ENCODE assay signal across 8 cellular contexts in genomic region chr5:178153530-178154340, GRCh38. TPM values are rescaled to one million over a fixed set of nuclear protein-coding genes. Genes with fewer than 3 reads are reported as not detected.
A peak's percentile ranks its signal among the peaks of the same experiment; 100 is the strongest.
DNase-seq lines count a peak whose midpoint lies in the region; ATAC-seq and TF ChIP-seq lines count a peak whose summit lies in the region.

NHP2 (minus strand) TSS chr5:178153885; CDS start chr5:178153817, 68 bp downstream.

- no peaks in the 10 kb centered on the region for H4K20me1 ChIP-seq in smooth muscle cell (ENCODE audit: low read depth)

- no peak for TF ChIP-seq CTCF in AG04449 (IDR thresholded peaks at IDR 0.05; ENCODE audit: insufficient read depth, low read length, missing control alignments)
- no peak for TF ChIP-seq CTCF in WI38 (IDR thresholded peaks at IDR 0.05; ENCODE audit: low read depth, low read length)
- no peak for TF ChIP-seq CTCF in cardiac fibroblast (IDR thresholded peaks at IDR 0.05; ENCODE audit: low read depth, low read length)
- TF ChIP-seq CTCF in smooth muscle cell (IDR thresholded peaks at IDR 0.05; ENCODE audit: borderline replicate concordance, insufficient read depth, poor library complexity, severe bottlenecking): no peak

- CTCF ChIA-PET in AG04449 (lab: Yijun Ruan, JAX): interaction anchor here (0.5 to 7.4 kb wide), 3 partner anchors 10 to 546 kb away, joined by 3 to 33 read pairs (median 3); no protein-coding TSS in a partner anchor

- H3F3A ChIP-seq in smooth muscle cell (ENCODE audit: low read depth): peaks cover 8% of the 10 kb centered on the region

- DNase-seq in AG04449 (ENCODE audit: low read depth, low spot score) (peak; percentile 88), NCI-H2227 treated with DMSO at 0.1 percent for 48 hours (lab: John Stamatoyannopoulos, UW) (peak; percentile 96), cardiac fibroblast (ENCODE audit: low read depth in 2 of 2) (peak; percentile 99 to 100), iPS-NIHi7 (ENCODE audit: extremely low spot score) (peak; percentile 96), smooth muscle cell (lab: John Stamatoyannopoulos, UW; ENCODE audit: unreplicated experiment) (peak; percentile 86)

- H3K4me2 ChIP-seq in smooth muscle cell: peak within 1 kb of the TSS; percentile 98

- H3K9ac ChIP-seq in smooth muscle cell (ENCODE audit: low read depth): peak within 1 kb of the TSS; percentile 78

- H3K27me3 ChIP-seq in smooth muscle cell (ENCODE audit: low read depth): no peaks in the 10 kb centered on the region

- POLR2A ChIA-PET in AG04449 (lab: Yijun Ruan, JAX): interaction anchor here (0.6 to 1.7 kb wide), 6 partner anchors 10 to 96 kb away, joined by 3 to 9 read pairs (median 4); partner anchors contain the start of gene HNRNPAB

- ATAC-seq in GM18907 (IDR thresholded peaks at IDR 0.05; ENCODE audit: unreplicated experiment) (peak; percentile 98), HG03159 (IDR thresholded peaks at IDR 0.05; ENCODE audit: unreplicated experiment) (peak; percentile 96)

- H2AFZ ChIP-seq in smooth muscle cell (ENCODE audit: low read depth): peak within 1 kb of the TSS; percentile 75

- peak within 1 kb of the TSS; percentile 82 for H3K4me3 ChIP-seq in AG04449 (ENCODE audit: low read depth, low read length)
- peak within 1 kb of the TSS; percentile 86 for H3K4me3 ChIP-seq in WI38 (ENCODE audit: low read depth, low read length)
- H3K4me3 ChIP-seq in cardiac fibroblast (replicated peaks in 1 of 2; ENCODE audit: low read depth in 2 of 2, low read length in 2 of 2): peak within 1 kb of the TSS; percentile 68 to 74
- peak within 1 kb of the TSS; percentile 88 for H3K4me3 ChIP-seq in smooth muscle cell

- WGBS in smooth muscle cell (ENCODE audit: low lambda C conversion rate): 6% methylated on average over 66 of the region's 68 CpGs

- no peaks in the 10 kb centered on the region for H3K9me3 ChIP-seq in smooth muscle cell (replicated peaks; ENCODE audit: low read depth)

- no peaks in the 10 kb centered on the region for H3K36me3 ChIP-seq in smooth muscle cell (ENCODE audit: low read depth)

- peaks cover 4% of the 10 kb centered on the region for H3K79me2 ChIP-seq in smooth muscle cell (ENCODE audit: low read depth)

- H3K27ac ChIP-seq in smooth muscle cell (ENCODE audit: low read depth): peak within 1 kb of the TSS; percentile 62

- peaks cover 9% of the 10 kb centered on the region for H3K4me1 ChIP-seq in smooth muscle cell (ENCODE audit: low read depth)

RNA-seq across cellular contexts. Expression of gene NHP2, which starts in this region (rescaled TPM):
- 162 and 324 TPM in 2 replicates for total RNA-seq in smooth muscle cell
- polyA plus RNA-seq in smooth muscle cell: 166 and 167 TPM in 2 replicates

Comparison
In these comparisons a context has a peak if more than half of its experiments do, and no peak if none do; other contexts are left out.
1. Peak in every context shown above with its lines: DNase-seq, ATAC-seq, H3K4me3 ChIP-seq and H3K27ac ChIP-seq.